Comparison of ENCODE assay signal across 8 cellular contexts in genomic region chr4:186188107-186188506, GRCh38. TPM values are rescaled to one million over a fixed set of nuclear protein-coding genes. Genes with fewer than 3 reads are reported as not detected.
"Had no signal": no experiment of that assay in that cellular context is flagged by ENCODE, and none has a peak within 500 bp of the region (broad histone marks: within the 10 kb centered on the region; RNA-seq: fewer than 3 reads in every experiment).

No MANE protein-coding gene starts in this region.

- H3K36me3 ChIP-seq: HAP-1 had no signal

- H3K4me3 ChIP-seq: GM23248, GM23338, HAP-1 had no signal

- DNase-seq: GM23248, GOT3, H9, HCEC 1CT, HFFc6 had no signal

- H3K27ac ChIP-seq: GM23248 had no signal

- H3K9me3 ChIP-seq: HAP-1 had no signal

- H3K4me3 Mint-ChIP-seq: GM23338, H9, HFFc6 had no signal

- H3K27ac Mint-ChIP-seq: GM23338, H9, HFFc6 had no signal

- H3K9me3 Mint-ChIP-seq: HFFc6 had no signal

- ATAC-seq: GM23338, HCT116 had no signal

RNA-seq across cellular contexts. Expression of gene KLKB1, which starts 39.2 kb away (rescaled TPM):
- total RNA-seq: GM23248, HFFc6 had no signal
